9 cellular contexts compared by ENCODE assay signal in genomic region chr2:72149556-72150156, GRCh38. TPM values are rescaled to one million over a fixed set of nuclear protein-coding genes. Genes with fewer than 3 reads are reported as not detected.
DNase-seq lines count a peak whose midpoint lies in the region; ATAC-seq, FAIRE-seq and TF ChIP-seq lines count a peak whose summit lies in the region.
"Had no signal": no experiment of that assay in that cellular context is flagged by ENCODE, and none has a peak within 500 bp of the region (broad histone marks: within the 10 kb centered on the region; RNA-seq: fewer than 3 reads in every experiment).

No MANE protein-coding gene starts in this region.

- H3K4me3 ChIP-seq in GM23248, result peak overlapping the region; percentile 71
- peak overlapping the region; percentile 38 to 62 for H3K4me3 ChIP-seq in esophagus (ENCODE audit: low read depth in 1 of 2, low read length in 2 of 2)
- peak overlapping the region; percentile 66 for H3K4me3 ChIP-seq in neural cell (ENCODE audit: low read length)
- H3K4me3 ChIP-seq: K562 had no signal

- H3K4me1 ChIP-seq in GM23248 (ENCODE audit: insufficient read depth), result peaks cover 9% of the 10 kb centered on the region
- peaks cover 4 to 15% of the 10 kb centered on the region in 2 donors for H3K4me1 ChIP-seq in esophagus (ENCODE audit: control insufficient read depth in 2 of 2, insufficient read depth in 2 of 2, low read length in 1 of 2)

- no peaks in the 10 kb centered on the region for H4K20me1 ChIP-seq in GM23248 (ENCODE audit: insufficient read depth)
- H4K20me1 ChIP-seq in neural cell (ENCODE audit: insufficient read depth), result no peaks in the 10 kb centered on the region

- TF ChIP-seq EP300 in neural cell (conservative IDR thresholded peaks at IDR 0.05; ENCODE audit: poor library complexity, severe bottlenecking), result no peak

- no peaks in the 10 kb centered on the region for H3K36me3 Mint-ChIP-seq in T-cell

- H3K27ac ChIP-seq in GM23248, result no peak overlapping the region
- no peak overlapping the region for H3K27ac ChIP-seq in esophagus (ENCODE audit: low read depth in 2 of 2, low read length in 1 of 2)
- H3K27ac ChIP-seq in neural cell (ENCODE audit: low read length), result no peak overlapping the region

- TF ChIP-seq CTCF in neural cell (IDR thresholded peaks at IDR 0.05; ENCODE audit: poor library complexity, severe bottlenecking) (no peak), D721Med (IDR thresholded peaks at IDR 0.05; ENCODE audit: insufficient read depth, missing control alignments) (no peak)

- H3K9ac ChIP-seq in GM23248, result no peak overlapping the region
- no peak overlapping the region for H3K9ac ChIP-seq in neural cell (ENCODE audit: low read length)

- peak overlapping the region; percentile 57; the same call in 1 of the 2 replicates for H2AFZ ChIP-seq in GM23248
- no peak overlapping the region for H2AFZ ChIP-seq in neural cell (ENCODE audit: low read depth, low read length)

- POLR2A ChIA-PET in T-cell (lab: Charles Lee), result no interaction called here

- H3K9me3 ChIP-seq in GM23248 (ENCODE audit: low read depth) (no peaks in the 10 kb centered on the region), esophagus (ENCODE audit: control insufficient read depth in 2 of 2, insufficient read depth in 1 of 2, low read depth in 1 of 2, low read length in 1 of 2) (no peaks in the 10 kb centered on the region), neural cell (ENCODE audit: low read length) (no peaks in the 10 kb centered on the region)

- H3K27ac Mint-ChIP-seq in T-cell, result peak overlapping the region in 1 of 2 donors; percentile 65

- CTCF ChIA-PET in T-cell (lab: Charles Lee), result interaction anchor here (0.6 to 1.7 kb wide), 5 partner anchors 19 to 850 kb away, joined by 3 to 9 read pairs (median 4); no protein-coding TSS in a partner anchor

- H3K79me2 ChIP-seq in GM23248 (ENCODE audit: insufficient read depth) (no peaks in the 10 kb centered on the region), neural cell (replicated peaks; ENCODE audit: insufficient read depth, low read length) (no peaks in the 10 kb centered on the region)

- H3K9me2 ChIP-seq in GM23248 (ENCODE audit: insufficient read depth), result no peaks in the 10 kb centered on the region
- H3K9me2 ChIP-seq in neural cell (ENCODE audit: insufficient read depth, low read length), result no peaks in the 10 kb centered on the region

- in situ Hi-C loops in GM23248 (cut with MboI), result loop anchor here (10.0 kb wide), 2 partner anchors 345 to 595 kb away; no protein-coding TSS in a partner anchor

- 2 to 4% methylated on average over 40 to 43 of the region's 45 CpGs for WGBS in GM23248 (ENCODE audit: low coverage in 1 of 2, low lambda C conversion rate in 2 of 2, missing lambda C conversion rate in 2 of 2), 2 experiments
- WGBS in esophagus, 2 donors, result 2% methylated on average over 45 of the region's 45 CpGs

- H3K4me2 ChIP-seq in GM23248 (ENCODE audit: unreplicated experiment) (peak overlapping the region; percentile 74), neural cell (ENCODE audit: low read length) (peak overlapping the region; percentile 79)

- H3F3A ChIP-seq in GM23248 (ENCODE audit: insufficient read depth) (no peaks in the 10 kb centered on the region), neural cell (ENCODE audit: insufficient read depth, low read length, poor library complexity, severe bottlenecking) (no peaks in the 10 kb centered on the region)

- TF ChIP-seq RAD21 in neural cell (conservative IDR thresholded peaks at IDR 0.05), result no peak

- H3K4me1 Mint-ChIP-seq in T-cell, result peaks cover 39 to 45% (median 42%) of the 10 kb centered on the region in 3 donors

- ATAC-seq in T-cell (replicated peaks in 1 of 4), result peak; percentile 21 to 60 (median 32)

- FAIRE-seq in D721Med (lab: Jason Lieb, UNC), result no peak

- peak; percentile 49 for DNase-seq in GM23248
- peak in 3 of 34 experiments; percentile 9 to 24 (median 13) for DNase-seq in T-cell
- DNase-seq in D721Med (ENCODE audit: insufficient read length, low spot score), result no peak
- DNase-seq in SW 1271 (lab: John Stamatoyannopoulos, UW), result no peak
- DNase-seq in NCI-H2029 treated with DMSO at 0.1 percent for 48 hours (lab: John Stamatoyannopoulos, UW), result no peak
- DNase-seq in NCI-H446 treated with DMSO at 0.1 percent for 48 hours (lab: John Stamatoyannopoulos, UW), result no peak

- peaks cover 60 to 71% of the 10 kb centered on the region in 2 donors for H3K27me3 Mint-ChIP-seq in T-cell

- peak overlapping the region; percentile 79 to 93 (median 79) for H3K4me3 Mint-ChIP-seq in T-cell

- H3K36me3 ChIP-seq in GM23248 (ENCODE audit: low read depth) (no peaks in the 10 kb centered on the region), esophagus (ENCODE audit: control insufficient read depth in 2 of 2, insufficient read depth in 2 of 2, low read length in 1 of 2) (no peaks in the 10 kb centered on the region), neural cell (ENCODE audit: insufficient read depth, low read length) (no peaks in the 10 kb centered on the region)

- peaks cover 44% of the 10 kb centered on the region for H3K27me3 ChIP-seq in GM23248 (replicated peaks; ENCODE audit: insufficient read depth)
- peaks cover 0 to 19% of the 10 kb centered on the region in 2 donors for H3K27me3 ChIP-seq in esophagus (ENCODE audit: control insufficient read depth in 1 of 2, insufficient read depth in 2 of 2, low read length in 2 of 2)
- peaks cover 64% of the 10 kb centered on the region for H3K27me3 ChIP-seq in neural cell (ENCODE audit: insufficient read depth, low read depth, low read length)

- H3K9me3 Mint-ChIP-seq in T-cell, result no peaks in the 10 kb centered on the region

TF ChIP-seq in neural cell, 6 proteins besides CTCF, POLR2A, EP300 and RAD21:
- TF ChIP-seq MXI1 (conservative IDR thresholded peaks at IDR 0.05; ENCODE audit: poor library complexity, severe bottlenecking) (peak; percentile 17), EZH2 (IDR thresholded peaks at IDR 0.05; ENCODE audit: borderline replicate concordance, insufficient read depth, low read length, poor library complexity, severe bottlenecking) (peak; percentile 83), SMC3 (conservative IDR thresholded peaks at IDR 0.05; ENCODE audit: poor library complexity) (no peak), REST (IDR thresholded peaks at IDR 0.05; ENCODE audit: borderline replicate concordance) (no peak), POLR2AphosphoS5 (IDR thresholded peaks at IDR 0.05) (no peak)

RNA-seq across cellular contexts. Expression of gene CYP26B1, which starts 2.0 kb away (rescaled TPM):
- total RNA-seq in GM23248 (2014; rRNA removed; shearing (Covaris generic)), result 0.25 and 0.32 TPM in 2 replicates
- polyA plus RNA-seq in GM23248 (2016; fragmentation: Nextera tagmentation; extraction: Ambion mirVana), result 0.23 and 0.33 TPM in 2 replicates
- under 1 TPM in 1 of 5 donors, not detected in 4; 0.06 TPM for total RNA-seq in T-cell
- polyA plus RNA-seq in esophagus, result 1 to 10 TPM; 1.7 to 2.2 TPM
- 0.56 and 0.83 TPM in 2 replicates for polyA plus RNA-seq in neural cell
- polyA minus RNA-seq in neural cell, result 1.5 and 2.2 TPM in 2 replicates
